Comparison of ENCODE assay signal across 9 cellular contexts in genomic region chrX:16023790-16024734, GRCh38.
DNase-seq lines count a peak whose midpoint lies in the region; ATAC-seq and TF ChIP-seq lines count a peak whose summit lies in the region.
"Had no signal": no experiment of that assay in that cellular context is flagged by ENCODE, and none has a peak within 500 bp of the region (broad histone marks: within the 10 kb centered on the region; RNA-seq: fewer than 3 reads in every experiment).

No MANE protein-coding gene starts in this region.

- no peak overlapping the region for H3K4me3 ChIP-seq in fibroblast of lung (replicated peaks in 1 of 4; ENCODE audit: control extremely low read depth in 1 of 4, insufficient read depth in 1 of 4, low read depth in 3 of 4, low read length in 4 of 4)
- H3K4me3 ChIP-seq in upper lobe of right lung: no peak overlapping the region
- no peak overlapping the region for H3K4me3 ChIP-seq in osteoblast (ENCODE audit: insufficient read depth, low read length)

- H2AFZ ChIP-seq in fibroblast of lung (ENCODE audit: low read length) (no peak overlapping the region), osteoblast (ENCODE audit: low read length) (no peak overlapping the region)

- TF ChIP-seq CTCF in GM10266 (IDR thresholded peaks at IDR 0.05; ENCODE audit: control insufficient read depth, insufficient read depth, low read depth, missing control alignments): no peak
- TF ChIP-seq CTCF in fibroblast of lung (conservative IDR thresholded peaks at IDR 0.05 in 1 of 2, IDR thresholded peaks at IDR 0.05 in 1 of 2; ENCODE audit: low read depth in 1 of 2, low read length in 2 of 2): no peak
- TF ChIP-seq CTCF in upper lobe of right lung (IDR thresholded peaks at IDR 0.05): no peak
- TF ChIP-seq CTCF in osteoblast (IDR thresholded peaks at IDR 0.05; ENCODE audit: extremely low read depth, low read depth, low read length): no peak

- peak; percentile 23 for DNase-seq in GM10266 (ENCODE audit: extremely low spot score)
- DNase-seq in fibroblast of lung (ENCODE audit: low read depth in 2 of 2): peak in 1 of 2 donors; percentile 71
- DNase-seq in upper lobe of right lung: no peak
- DNase-seq in osteoblast (ENCODE audit: insufficient read length, low spot score, missing footprints): no peak
- no peak for DNase-seq in activated effector memory CD4-positive, alpha-beta T cell treated with anti-CD3 and anti-CD28 coated beads, Interleukin-2, amount 50 U/mL, for 16 hours
- DNase-seq in activated CD8-positive, alpha-beta memory T cell treated with anti-CD3 and anti-CD28 coated beads for 24 hours: no peak

- peak; percentile 96 for ATAC-seq in GM21423 (IDR thresholded peaks at IDR 0.05; ENCODE audit: unreplicated experiment)
- peak; percentile 94 for ATAC-seq in HG03521 (IDR thresholded peaks at IDR 0.05; ENCODE audit: unreplicated experiment)
- no peak for ATAC-seq in upper lobe of right lung

- no peaks in the 10 kb centered on the region for H3K79me2 ChIP-seq in fibroblast of lung (ENCODE audit: control insufficient read depth, insufficient read depth, low read length)
- no peaks in the 10 kb centered on the region for H3K79me2 ChIP-seq in osteoblast (ENCODE audit: insufficient read depth, low read length)

- H3K9me3 ChIP-seq in fibroblast of lung (ENCODE audit: control insufficient read depth, insufficient read depth, low read depth, low read length) (no peaks in the 10 kb centered on the region), upper lobe of right lung (no peaks in the 10 kb centered on the region), osteoblast (ENCODE audit: low read depth, low read length) (no peaks in the 10 kb centered on the region)

- H3K27ac ChIP-seq in fibroblast of lung (ENCODE audit: insufficient read depth, low read length) (no peak overlapping the region), upper lobe of right lung (no peak overlapping the region), osteoblast (ENCODE audit: low read depth, low read length) (no peak overlapping the region)
- H3K27ac ChIP-seq: HL-60 had no signal

- H4K20me1 ChIP-seq in fibroblast of lung (ENCODE audit: control insufficient read depth, extremely low read depth, insufficient read depth, low read length) (no peaks in the 10 kb centered on the region), osteoblast (ENCODE audit: insufficient read depth, low read length) (no peaks in the 10 kb centered on the region)

- peaks cover 5% of the 10 kb centered on the region for H3K4me1 ChIP-seq in fibroblast of lung (ENCODE audit: control insufficient read depth, extremely low read depth, insufficient read depth, low read length)
- no peaks in the 10 kb centered on the region for H3K4me1 ChIP-seq in upper lobe of right lung
- peaks cover 9% of the 10 kb centered on the region for H3K4me1 ChIP-seq in osteoblast (ENCODE audit: insufficient read depth, low read length)

- intact Hi-C loops in upper lobe of right lung (cut with DNase I): no loop called here

- no peaks in the 10 kb centered on the region for H3K36me3 ChIP-seq in fibroblast of lung (ENCODE audit: control insufficient read depth, insufficient read depth, low read length)
- H3K36me3 ChIP-seq in upper lobe of right lung: no peaks in the 10 kb centered on the region
- no peaks in the 10 kb centered on the region for H3K36me3 ChIP-seq in osteoblast (ENCODE audit: insufficient read depth, low read length)

- H3K27me3 ChIP-seq in fibroblast of lung (ENCODE audit: control insufficient read depth, insufficient read depth, low read length) (no peaks in the 10 kb centered on the region), upper lobe of right lung (no peaks in the 10 kb centered on the region), osteoblast (ENCODE audit: insufficient read depth, low read length) (no peaks in the 10 kb centered on the region)

- H3K4me2 ChIP-seq in fibroblast of lung (ENCODE audit: extremely low read depth, insufficient read depth, low read length) (peak overlapping the region; percentile 68), osteoblast (ENCODE audit: insufficient read depth, low read length) (no peak overlapping the region)

- no peak overlapping the region for H3K9ac ChIP-seq in fibroblast of lung (ENCODE audit: insufficient read depth, low read length)
